Comparison of ENCODE assay signal across 16 cellular contexts in the genomic region with DNA sequence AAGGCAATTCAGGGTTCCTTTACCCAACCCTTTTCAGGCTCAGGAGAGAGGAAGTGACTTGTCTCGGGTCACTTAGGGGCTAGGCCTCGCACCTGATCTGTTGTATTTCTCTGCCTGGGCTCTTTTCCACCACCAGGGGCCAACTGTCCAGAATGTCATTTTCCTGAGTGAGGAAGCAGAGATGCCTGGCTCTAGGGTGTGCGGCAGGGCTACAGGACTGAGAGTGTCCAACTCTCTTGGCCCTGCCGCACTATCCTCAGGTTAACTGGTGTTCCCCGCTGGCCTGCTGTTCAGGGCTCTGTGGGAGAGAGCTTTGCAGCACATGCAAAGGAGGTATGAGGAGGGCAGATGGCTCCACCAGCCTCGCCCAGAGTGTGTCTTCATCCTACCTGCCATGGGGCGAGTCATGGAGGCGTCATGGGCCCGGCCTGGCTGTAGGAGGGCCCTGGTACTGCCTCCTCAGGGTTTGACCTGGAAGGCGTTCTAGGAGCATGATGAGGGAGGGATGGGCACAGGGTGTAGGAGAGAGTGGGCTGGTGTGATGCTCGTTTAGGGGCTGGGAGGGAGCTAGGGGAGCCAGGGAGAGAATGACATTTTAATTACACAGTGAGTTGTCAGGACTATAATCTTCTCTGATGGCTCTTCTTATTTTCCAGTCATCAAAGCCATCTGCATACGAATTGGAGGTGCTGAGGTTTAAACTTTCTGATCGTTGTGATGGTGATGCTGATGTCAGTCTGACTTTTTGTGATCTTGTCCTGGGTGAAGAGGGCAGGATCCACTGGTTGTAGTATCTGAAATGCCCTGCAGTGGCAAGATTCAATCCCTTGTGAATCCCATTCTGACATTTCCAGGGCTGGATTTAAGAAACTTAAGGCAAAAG.
DNase-seq lines count a peak whose midpoint lies in the region; ATAC-seq and TF ChIP-seq lines count a peak whose summit lies in the region.
"Had no signal": no experiment of that assay in that cellular context is flagged by ENCODE, and none has a peak within 500 bp of the region (broad histone marks: within the 10 kb centered on the region; RNA-seq: fewer than 3 reads in every experiment).

No MANE protein-coding gene starts in this region.

- H3K9me3 ChIP-seq in cardiac muscle cell (ENCODE audit: low read depth) (no peaks in the 10 kb centered on the region), WERI-Rb-1 (ENCODE audit: severe bottlenecking) (peaks cover 6% of the 10 kb centered on the region)
- H3K9me3 ChIP-seq: SJCRH30, thoracic aorta had no signal

- H3K36me3 ChIP-seq in cardiac muscle cell (no peaks in the 10 kb centered on the region), WERI-Rb-1 (no peaks in the 10 kb centered on the region)
- H3K36me3 ChIP-seq: SJCRH30, thoracic aorta had no signal

- peaks cover 2% of the 10 kb centered on the region for H3K9me3 Mint-ChIP-seq in stimulated activated memory B cell treated with anti-CD40 and anti-IgM and Interleukin-4, amounts not matched to agents 10 μg/mL and 1 μg/mL and 100 μg/mL, for 72 hours
- H3K9me3 Mint-ChIP-seq in T-cell = no peaks in the 10 kb centered on the region
- H3K9me3 Mint-ChIP-seq: activated naive CD8-positive, alpha-beta T cell treated with anti-CD3 and anti-CD28 coated beads, Interleukin-2, amount 50 U/mL, for 24 hours; activated T-cell treated with anti-CD3 and anti-CD28 coated beads, Interleukin-2, amount 50 U/mL, for 24 hours had no signal

- TF ChIP-seq CTCF in cardiac muscle cell (IDR thresholded peaks at IDR 0.05; ENCODE audit: low read depth, low read length) = no peak
- TF ChIP-seq CTCF in WERI-Rb-1 (IDR thresholded peaks at IDR 0.05; ENCODE audit: low read depth, low read length) = peak; percentile 53; the same call in 1 of the 2 replicates

- DNase-seq in cardiac muscle cell (ENCODE audit: low read depth in 1 of 2, low spot score in 1 of 2) = no peak
- no peak for DNase-seq in Right ventricle myocardium inferior (ENCODE audit: missing footprints)
- DNase-seq in WERI-Rb-1 = no peak
- DNase-seq in kidney tubule cell (ENCODE audit: low spot score) = peak; percentile 9
- DNase-seq in posterior vena cava (ENCODE audit: low spot score) = no peak
- DNase-seq in T-cell = no peak
- DNase-seq in RPMI8226 = no peak
- DNase-seq: activated CD4-positive, alpha-beta T cell treated with anti-CD3 and anti-CD28 coated beads, Interleukin-2, amount 50 U/mL, for 1 hour; activated naive CD8-positive, alpha-beta T cell treated with anti-CD3 and anti-CD28 coated beads, Interleukin-2, amount 50 U/mL, for 24 hours; activated T-cell treated with anti-CD3 and anti-CD28 coated beads, Interleukin-2, amount 50 U/mL, for 24 hours; MV-4-11; SJCRH30; T1000 had no signal

- CTCF ChIA-PET in T-cell (lab: Charles Lee) = no interaction called here

- ATAC-seq in Right ventricle myocardium inferior (no peak), T-cell (replicated peaks in 1 of 4) (no peak)
- ATAC-seq in stimulated activated memory B cell treated with anti-CD40 and anti-IgM and Interleukin-4, amounts not matched to agents 10 μg/mL and 1 μg/mL and 100 μg/mL, for 72 hours = peak; percentile 29
- ATAC-seq: activated naive CD8-positive, alpha-beta T cell treated with anti-CD3 and anti-CD28 coated beads, Interleukin-2, amount 50 U/mL, for 24 hours had no signal

- H3K27ac ChIP-seq in cardiac muscle cell (peak overlapping the region; percentile 67), WERI-Rb-1 (no peak overlapping the region; the same call in 1 of the 2 replicates)
- H3K27ac ChIP-seq: parathyroid adenoma, SJCRH30, thoracic aorta had no signal

- peaks cover 30% of the 10 kb centered on the region for H3K27me3 Mint-ChIP-seq in stimulated activated memory B cell treated with anti-CD40 and anti-IgM and Interleukin-4, amounts not matched to agents 10 μg/mL and 1 μg/mL and 100 μg/mL, for 72 hours
- peaks cover 13 to 27% of the 10 kb centered on the region in 2 donors for H3K27me3 Mint-ChIP-seq in T-cell

- H3K27me3 ChIP-seq in cardiac muscle cell = no peaks in the 10 kb centered on the region
- H3K27me3 ChIP-seq in WERI-Rb-1 (ENCODE audit: insufficient read depth, low read depth, severe bottlenecking) = no peaks in the 10 kb centered on the region
- H3K27me3 ChIP-seq: SJCRH30 had no signal

- H3K36me3 Mint-ChIP-seq in stimulated activated memory B cell treated with anti-CD40 and anti-IgM and Interleukin-4, amounts not matched to agents 10 μg/mL and 1 μg/mL and 100 μg/mL, for 72 hours = no peaks in the 10 kb centered on the region
- no peaks in the 10 kb centered on the region for H3K36me3 Mint-ChIP-seq in T-cell

- intact Hi-C loops in Right ventricle myocardium inferior (cut with DNase I) (no loop called here), posterior vena cava (cut with DNase I) (no loop called here)

- peaks cover 38% of the 10 kb centered on the region for H3K4me1 ChIP-seq in cardiac muscle cell (ENCODE audit: low read depth)
- H3K4me1 ChIP-seq: parathyroid adenoma, SJCRH30 had no signal

- H3K4me1 Mint-ChIP-seq in stimulated activated memory B cell treated with anti-CD40 and anti-IgM and Interleukin-4, amounts not matched to agents 10 μg/mL and 1 μg/mL and 100 μg/mL, for 72 hours = no peaks in the 10 kb centered on the region
- H3K4me1 Mint-ChIP-seq in T-cell = no peaks in the 10 kb centered on the region
- H3K4me1 Mint-ChIP-seq: activated naive CD8-positive, alpha-beta T cell treated with anti-CD3 and anti-CD28 coated beads, Interleukin-2, amount 50 U/mL, for 24 hours had no signal

- no peak overlapping the region for H3K4me3 ChIP-seq in cardiac muscle cell
- no peak overlapping the region for H3K4me3 ChIP-seq in WERI-Rb-1 (ENCODE audit: low read depth, low read length)
- H3K4me3 ChIP-seq: SJCRH30, thoracic aorta had no signal

- H3K4me3 Mint-ChIP-seq in stimulated activated memory B cell treated with anti-CD40 and anti-IgM and Interleukin-4, amounts not matched to agents 10 μg/mL and 1 μg/mL and 100 μg/mL, for 72 hours = no peak overlapping the region
- H3K4me3 Mint-ChIP-seq in T-cell = no peak overlapping the region
- H3K4me3 Mint-ChIP-seq: activated naive CD8-positive, alpha-beta T cell treated with anti-CD3 and anti-CD28 coated beads, Interleukin-2, amount 50 U/mL, for 24 hours; activated T-cell treated with anti-CD3 and anti-CD28 coated beads, Interleukin-2, amount 50 U/mL, for 24 hours had no signal

- POLR2A ChIA-PET in T-cell (lab: Charles Lee) = no interaction called here

- no peak overlapping the region for H3K27ac Mint-ChIP-seq in stimulated activated memory B cell treated with anti-CD40 and anti-IgM and Interleukin-4, amounts not matched to agents 10 μg/mL and 1 μg/mL and 100 μg/mL, for 72 hours
- H3K27ac Mint-ChIP-seq in T-cell = no peak overlapping the region
- H3K27ac Mint-ChIP-seq: activated naive CD8-positive, alpha-beta T cell treated with anti-CD3 and anti-CD28 coated beads, Interleukin-2, amount 50 U/mL, for 24 hours; activated T-cell treated with anti-CD3 and anti-CD28 coated beads, Interleukin-2, amount 50 U/mL, for 24 hours had no signal
